10 cellular contexts compared by ENCODE assay signal in genomic region chr7:117728858-117729257, GRCh38.
DNase-seq lines count a peak whose midpoint lies in the region; ATAC-seq and TF ChIP-seq lines count a peak whose summit lies in the region.
"Had no signal": no experiment of that assay in that cellular context is flagged by ENCODE, and none has a peak within 500 bp of the region (broad histone marks: within the 10 kb centered on the region; RNA-seq: fewer than 3 reads in every experiment).

No MANE protein-coding gene starts in this region.

- no peaks in the 10 kb centered on the region for H4K20me1 ChIP-seq in SK-N-SH (ENCODE audit: insufficient read depth)

- H3K79me2 ChIP-seq in SK-N-SH (ENCODE audit: insufficient read depth) = no peaks in the 10 kb centered on the region

- ATAC-seq in GM21447 (IDR thresholded peaks at IDR 0.05; ENCODE audit: unreplicated experiment) (peak; percentile 59), HG03342 (IDR thresholded peaks at IDR 0.05; ENCODE audit: unreplicated experiment) (peak; percentile 46)
- ATAC-seq in stimulated activated memory B cell treated with anti-CD40 and anti-IgM and Interleukin-4, amounts not matched to agents 10 μg/mL and 1 μg/mL and 100 μg/mL, for 72 hours = peak; percentile 65
- no peak for ATAC-seq in activated CD4-positive, CD25-positive, alpha-beta regulatory T cell treated with anti-CD3 and anti-CD28 coated beads, Interleukin-2, amount 50 U/mL, for 24 hours
- ATAC-seq: HepG2 had no signal

- peaks cover 0 to 4% of the 10 kb centered on the region in 2 experiments; a peak in 1 of 4 replicates for H3K4me1 ChIP-seq in SK-N-SH (ENCODE audit: control insufficient read depth in 1 of 2, insufficient read depth in 2 of 2, low read depth in 1 of 2, low read length in 1 of 2)

- H3K36me3 ChIP-seq in SK-N-SH (replicated peaks in 1 of 2; ENCODE audit: control insufficient read depth in 1 of 2, insufficient read depth in 2 of 2, low read length in 1 of 2) = no peaks in the 10 kb centered on the region

- no peaks in the 10 kb centered on the region for H3K36me3 Mint-ChIP-seq in stimulated activated memory B cell treated with anti-CD40 and anti-IgM and Interleukin-4, amounts not matched to agents 10 μg/mL and 1 μg/mL and 100 μg/mL, for 72 hours

- no peak overlapping the region for H3K27ac Mint-ChIP-seq in stimulated activated memory B cell treated with anti-CD40 and anti-IgM and Interleukin-4, amounts not matched to agents 10 μg/mL and 1 μg/mL and 100 μg/mL, for 72 hours

- no peak overlapping the region for H2AFZ ChIP-seq in SK-N-SH (ENCODE audit: low read depth)

- H3K4me3 Mint-ChIP-seq in stimulated activated memory B cell treated with anti-CD40 and anti-IgM and Interleukin-4, amounts not matched to agents 10 μg/mL and 1 μg/mL and 100 μg/mL, for 72 hours = no peak overlapping the region

- no peak overlapping the region for H3K27ac ChIP-seq in SK-N-SH (ENCODE audit: low read depth in 2 of 2, low read length in 1 of 2)

- peaks cover 14% of the 10 kb centered on the region for H3K27me3 Mint-ChIP-seq in stimulated activated memory B cell treated with anti-CD40 and anti-IgM and Interleukin-4, amounts not matched to agents 10 μg/mL and 1 μg/mL and 100 μg/mL, for 72 hours

- TF ChIP-seq EP300 in SK-N-SH (IDR thresholded peaks at IDR 0.05; ENCODE audit: borderline replicate concordance in 1 of 2, low read depth in 1 of 2, low read length in 1 of 2) = no peak

- H3K4me3 ChIP-seq in choroid plexus epithelial cell (ENCODE audit: low read depth, low read length) (no peak overlapping the region), SK-N-SH (ENCODE audit: low read depth in 2 of 2, low read length in 1 of 2) (no peak overlapping the region)

- peaks cover 60% of the 10 kb centered on the region; the same call in 1 of the 2 replicates for H3K27me3 ChIP-seq in SK-N-SH (ENCODE audit: insufficient read depth)

- TF ChIP-seq RAD21 in SK-N-SH (IDR thresholded peaks at IDR 0.05; ENCODE audit: low read length) = no peak

- POLR2A ChIA-PET in SK-N-SH (lab: Yijun Ruan, JAX) = interaction anchor here (0.6 kb wide), 1 partner anchor 154 kb away, joined by 3 read pairs; no protein-coding TSS in a partner anchor

- no peak overlapping the region for H3K4me2 ChIP-seq in SK-N-SH

- CTCF ChIA-PET in SK-N-SH (lab: Yijun Ruan, JAX) = interaction anchor here (1.4 to 2.1 kb wide), 2 partner anchors 13 to 15 kb away, joined by 4 to 11 read pairs; no protein-coding TSS in a partner anchor

- WGBS in SK-N-SH (ENCODE audit: low lambda C conversion rate) = 12% methylated on average over 5 of the region's 5 CpGs

- peaks cover 12% of the 10 kb centered on the region for H3K4me1 Mint-ChIP-seq in stimulated activated memory B cell treated with anti-CD40 and anti-IgM and Interleukin-4, amounts not matched to agents 10 μg/mL and 1 μg/mL and 100 μg/mL, for 72 hours

- H3K9me2 ChIP-seq in SK-N-SH = no peaks in the 10 kb centered on the region

- no peaks in the 10 kb centered on the region for H3K9me3 Mint-ChIP-seq in stimulated activated memory B cell treated with anti-CD40 and anti-IgM and Interleukin-4, amounts not matched to agents 10 μg/mL and 1 μg/mL and 100 μg/mL, for 72 hours

- peak; percentile 10 for DNase-seq in choroid plexus epithelial cell (ENCODE audit: low read depth)
- DNase-seq in NCI-H1048 (lab: John Stamatoyannopoulos, UW) = no peak
- no peak for DNase-seq in SK-N-SH
- DNase-seq: NCI-H510A, T-helper 9 cell had no signal

- TF ChIP-seq CTCF in choroid plexus epithelial cell (conservative IDR thresholded peaks at IDR 0.05; ENCODE audit: low read depth, low read length) (no peak), SK-N-SH (IDR thresholded peaks at IDR 0.05) (no peak)

- H3F3A ChIP-seq in SK-N-SH (replicated peaks; ENCODE audit: insufficient read depth) = no peaks in the 10 kb centered on the region

- no peak overlapping the region for H3K9ac ChIP-seq in SK-N-SH

- H3K9me3 ChIP-seq in SK-N-SH = no peaks in the 10 kb centered on the region

TF ChIP-seq in SK-N-SH, 30 proteins besides CTCF, POLR2A, EP300 and RAD21:
- TF ChIP-seq POLR2AphosphoS5 (IDR thresholded peaks at IDR 0.05; ENCODE audit: low read depth, low read length) = no peak

Comparison
In these comparisons a context has a peak if more than half of its experiments do, and no peak if none do; other contexts are left out.
1. ATAC-seq: peak in GM21447 (single experiment), HG03342 (single experiment) and stimulated activated memory B cell treated with anti-CD40 and anti-IgM and Interleukin-4, amounts not matched to agents 10 μg/mL and 1 μg/mL and 100 μg/mL, for 72 hours (single experiment); none in activated CD4-positive, CD25-positive, alpha-beta regulatory T cell treated with anti-CD3 and anti-CD28 coated beads, Interleukin-2, amount 50 U/mL, for 24 hours (0 of 2).